In the genomic region with DNA sequence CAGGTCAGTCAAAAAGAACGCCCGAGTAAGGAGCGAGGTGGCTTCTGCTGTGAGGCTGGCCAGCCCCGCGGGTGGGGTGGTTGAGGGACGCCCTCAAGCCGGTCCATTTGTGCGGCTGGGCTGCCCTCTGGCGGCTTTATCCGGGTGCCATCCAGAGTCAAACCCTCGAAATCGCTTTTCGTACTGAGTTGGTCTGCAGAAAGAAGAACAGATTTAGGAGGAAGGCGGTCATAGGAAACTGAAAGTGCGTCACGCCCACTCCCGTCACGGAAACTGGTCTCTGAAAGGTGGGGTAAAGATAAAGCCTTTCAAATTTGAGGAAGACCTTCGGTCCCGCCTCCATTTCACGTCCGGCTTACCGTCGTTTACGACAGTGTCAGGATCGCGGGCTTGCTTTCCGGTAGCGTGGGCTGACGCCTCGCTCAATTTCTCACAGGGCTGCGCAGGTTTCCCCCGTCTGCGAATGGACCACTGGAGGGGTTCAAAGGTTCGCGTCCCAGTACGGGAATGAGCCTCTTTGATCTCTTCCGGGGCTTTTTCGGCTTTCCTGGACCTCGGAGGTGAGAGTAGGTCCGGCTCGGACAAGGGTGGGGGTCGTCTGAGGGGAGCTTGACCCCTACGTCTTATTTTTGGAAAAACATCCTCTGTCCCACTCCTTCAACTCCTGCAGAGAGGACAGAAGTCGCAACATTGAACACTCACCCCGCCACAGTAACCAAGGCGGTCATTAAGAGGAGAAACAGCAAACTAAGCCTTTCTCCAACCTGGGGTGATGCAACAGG, we compare ENCODE assay signal across 8 cellular contexts. TPM values are rescaled to one million over a fixed set of nuclear protein-coding genes. Genes with fewer than 3 reads are reported as not detected.
DNase-seq lines count a peak whose midpoint lies in the region; ATAC-seq, FAIRE-seq and TF ChIP-seq lines count a peak whose summit lies in the region.

A gene (plus strand): TSS at position 413 of the 782 bp plus-strand sequence. CDS start 95 bp downstream, at position 508.

- TF ChIP-seq CTCF in D721Med (IDR thresholded peaks at IDR 0.05; ENCODE audit: insufficient read depth, missing control alignments) (peak; percentile 78), OCI-LY1 (IDR thresholded peaks at IDR 0.05; ENCODE audit: low read length) (peak; percentile 85)

- H3K4me1 ChIP-seq in HUES64 (ENCODE audit: insufficient read depth, low read length) (peaks cover 4% of the 10 kb centered on the region; the same call in 1 of the 2 replicates), OCI-LY1 (ENCODE audit: insufficient read depth, low read length, severe bottlenecking) (peaks cover 15% of the 10 kb centered on the region), mononuclear cell (ENCODE audit: insufficient read depth, low read length) (peaks cover 22% of the 10 kb centered on the region)

- peak within 1 kb of the TSS; percentile 80 for H3K4me2 ChIP-seq in OCI-LY1 (ENCODE audit: low read length)

- H3K27me3 ChIP-seq in HUES64 (ENCODE audit: insufficient read depth, low read length) (no peaks in the 10 kb centered on the region), OCI-LY1 (ENCODE audit: insufficient read depth, low read length) (no peaks in the 10 kb centered on the region), mononuclear cell (ENCODE audit: insufficient read depth, low read length) (no peaks in the 10 kb centered on the region)

- peaks cover 5% of the 10 kb centered on the region; the same call in 1 of the 2 replicates for H3K79me2 ChIP-seq in OCI-LY1 (ENCODE audit: insufficient read depth, low read length)

- no peaks in the 10 kb centered on the region for H4K20me1 ChIP-seq in OCI-LY1 (ENCODE audit: insufficient read depth, low read length)

- H3K27ac ChIP-seq in HUES64 (ENCODE audit: low read depth, low read length) (peak within 1 kb of the TSS; percentile 88), OCI-LY1 (ENCODE audit: low read depth, low read length, poor library complexity, severe bottlenecking) (peak within 1 kb of the TSS; percentile 64)

- no peaks in the 10 kb centered on the region for H3K9me2 ChIP-seq in OCI-LY1 (ENCODE audit: low read depth, low read length)

- H3F3A ChIP-seq in OCI-LY1 (ENCODE audit: insufficient read depth, low read length) = no peaks in the 10 kb centered on the region

- DNase-seq in D721Med (ENCODE audit: insufficient read length, low spot score) (peak; percentile 68), epidermal melanocyte (ENCODE audit: insufficient read length, low spot score) (peak; percentile 92)
- DNase-seq in activated CD8-positive, alpha-beta memory T cell treated with anti-CD3 and anti-CD28 coated beads, Interleukin-2, amount 50 U/mL, for 48 hours = peak; percentile 97
- DNase-seq in stimulated activated CD8-positive, alpha-beta memory T cell treated with anti-CD3 and anti-CD28 coated beads, Interleukin-4, amount 100 ng/mL, for 24 hours (ENCODE audit: low read depth) = peak; percentile 96

- ATAC-seq in GM21423 (IDR thresholded peaks at IDR 0.05; ENCODE audit: unreplicated experiment) = peak; percentile 82

- peak; percentile 93 for FAIRE-seq in D721Med (lab: Jason Lieb, UNC)

- peak within 1 kb of the TSS; percentile 79 for H3K4me3 ChIP-seq in HUES64 (ENCODE audit: low read length)
- H3K4me3 ChIP-seq in OCI-LY1 (ENCODE audit: low read depth, low read length, poor library complexity, severe bottlenecking) = peak within 1 kb of the TSS; percentile 86
- peak within 1 kb of the TSS; percentile 86 for H3K4me3 ChIP-seq in mononuclear cell (ENCODE audit: low read length)

- H3K36me3 ChIP-seq in HUES64 (ENCODE audit: insufficient read depth, low read length) = peaks cover 52% of the 10 kb centered on the region
- H3K36me3 ChIP-seq in OCI-LY1 (ENCODE audit: insufficient read depth, low read length) = peaks cover 38% of the 10 kb centered on the region

- no peak within 1 kb of the TSS; the same call in 1 of the 2 replicates for H2AFZ ChIP-seq in OCI-LY1 (ENCODE audit: low read length)

- WGBS in HUES64 = under 1% methylated on average over 45 of the region's 47 CpGs

- H3K9me3 ChIP-seq in HUES64 (ENCODE audit: insufficient read depth, low read depth, low read length) (no peaks in the 10 kb centered on the region), OCI-LY1 (ENCODE audit: low read length) (no peaks in the 10 kb centered on the region), mononuclear cell (ENCODE audit: low read depth, low read length) (no peaks in the 10 kb centered on the region)

- H3K9ac ChIP-seq in HUES64 (ENCODE audit: low read depth, low read length) (peak within 1 kb of the TSS; percentile 84), OCI-LY1 (ENCODE audit: low read length) (peak within 1 kb of the TSS; percentile 88)

RNA-seq across cellular contexts. Expression of the gene that starts here (rescaled TPM):
- 56.3 TPM for polyA plus RNA-seq in HUES64 (2013, experiment 1 of 2)
- polyA plus RNA-seq in HUES64 (2013, experiment 2 of 2) = 64.3 TPM
- 36.5 TPM for total RNA-seq in mononuclear cell

Comparison
In these comparisons a context has a peak if more than half of its experiments do, and no peak if none do; other contexts are left out.
1. Peak in every context shown above with its lines: DNase-seq, ATAC-seq, H3K4me3 ChIP-seq and H3K27ac ChIP-seq.